In genomic region chr17:10396529-10397163, GRCh38 we compare ENCODE assay signal across 25 cellular contexts. TPM values are rescaled to one million over a fixed set of nuclear protein-coding genes. Genes with fewer than 3 reads are reported as not detected.
"Had no signal": no experiment of that assay in that cellular context is flagged by ENCODE, and none has a peak within 500 bp of the region (broad histone marks: within the 10 kb centered on the region; RNA-seq: fewer than 3 reads in every experiment).

No MANE protein-coding gene starts in this region.

- ATAC-seq: Panc1, PC-3 had no signal

- H3K4me3 ChIP-seq: MG63 had no signal

- H3K9ac ChIP-seq: SK-N-SH had no signal

- H3K27me3 ChIP-seq: MG63 had no signal

- H3K36me3 ChIP-seq: MG63 had no signal

- H3K27ac ChIP-seq: RWPE1 had no signal

- DNase-seq: Karpas-422, KG1, MG63, NCI-H1092, NCI-H1105 treated with DMSO at 0.1 percent for 48 hours, NCI-H1436, NCI-H187, NCI-H2029, NCI-H2081 treated with DMSO at 0.1 percent for 48 hours, NCI-H2171, NCI-H226, NCI-H446, NCI-H510A, NCI-H524 treated with DMSO at 0.1 percent for 48 hours, NCI-H69, NCI-H774, PC-3, SHP77, SK-N-SH, SW 1271 had no signal

- H3K9me2 ChIP-seq: SK-N-SH had no signal

- H3K4me2 ChIP-seq: SK-N-SH had no signal

- H3K9me3 ChIP-seq: MG63, SK-N-SH had no signal

RNA-seq across cellular contexts. Expression of gene MYH13, which starts 23.8 kb away (rescaled TPM):
- total RNA-seq: HT-29, OCI-LY7, PC-3, SK-MEL-5 had no signal
- polyA plus RNA-seq: SK-N-SH had no signal

RNA-seq across cellular contexts. Expression of gene MYH8, which starts 25.1 kb away (rescaled TPM):
- total RNA-seq: HT-29, OCI-LY7, PC-3, SK-MEL-5 had no signal
